23 cellular contexts compared by ENCODE assay signal in the genomic region with DNA sequence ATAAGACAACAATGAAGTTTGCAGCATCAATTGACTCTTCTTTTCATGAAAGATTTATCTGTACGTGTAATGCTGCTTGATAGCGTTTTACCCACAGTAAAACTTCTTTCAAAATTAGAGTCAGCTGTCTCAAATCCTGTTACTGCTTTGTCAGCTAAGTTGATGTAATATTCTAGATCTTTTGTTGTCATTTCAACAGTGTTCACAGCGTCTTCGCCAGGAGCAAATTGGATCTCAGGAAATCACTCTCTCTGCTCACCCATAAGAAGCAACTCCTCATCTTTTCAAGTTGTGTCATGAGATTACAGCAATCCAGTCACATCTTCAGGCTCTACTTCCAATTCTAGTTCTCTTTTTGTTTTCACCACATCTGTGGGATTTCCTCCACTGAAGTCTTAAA. TPM values are rescaled to one million over a fixed set of nuclear protein-coding genes. Genes with fewer than 3 reads are reported as not detected.
DNase-seq lines count a peak whose midpoint lies in the region; ATAC-seq and TF ChIP-seq lines count a peak whose summit lies in the region.
"Had no signal": no experiment of that assay in that cellular context is flagged by ENCODE, and none has a peak within 500 bp of the region (broad histone marks: within the 10 kb centered on the region; RNA-seq: fewer than 3 reads in every experiment).

No MANE protein-coding gene starts in this region.

- H3K27ac Mint-ChIP-seq in activated CD4-positive, alpha-beta T cell treated with anti-CD3 and anti-CD28 coated beads, Interleukin-2, amount 10 ng/mL, durations not matched to agents 7 days and 5 days: peak overlapping the region; percentile 37
- H3K27ac Mint-ChIP-seq in CD8-positive, alpha-beta memory T cell: peak overlapping the region; percentile 0 to 86 (median 60)
- peak overlapping the region in 9 of 10 donors; percentile 50 to 90 (median 68) for H3K27ac Mint-ChIP-seq in naive thymus-derived CD8-positive, alpha-beta T cell
- no peak overlapping the region for H3K27ac Mint-ChIP-seq in WTC11
- H3K27ac Mint-ChIP-seq: activated T-helper 1 cell treated with anti-CD3 and anti-CD28 coated beads, Interleukin-12 subunit alpha, Interleukin-12 subunit beta, Interleukin-2, Interleukin-4 antibody, amounts not matched to agents 30 ng/mL and 10 ng/mL and 1 ng/mL, durations not matched to agents 14 hours and 24 hours and 36 hours; mesothelial cell of epicardium; stimulated activated naive B cell treated with anti-CD40 and anti-IgM and Interleukin-4, amounts not matched to agents 10 μg/mL and 1 μg/mL and 100 μg/mL, for 72 hours had no signal

- peaks cover 70% of the 10 kb centered on the region for H3K4me1 Mint-ChIP-seq in activated CD4-positive, alpha-beta T cell treated with anti-CD3 and anti-CD28 coated beads, Interleukin-2, amount 10 ng/mL, durations not matched to agents 7 days and 5 days
- H3K4me1 Mint-ChIP-seq in CD8-positive, alpha-beta memory T cell: peaks cover 80 to 99% (median 98%) of the 10 kb centered on the region in 3 donors
- H3K4me1 Mint-ChIP-seq in naive thymus-derived CD8-positive, alpha-beta T cell: peaks cover 35 to 88% (median 82%) of the 10 kb centered on the region in 4 donors
- peaks cover 33% of the 10 kb centered on the region for H3K4me1 Mint-ChIP-seq in WTC11

- no peaks in the 10 kb centered on the region for H3K36me3 ChIP-seq in CD8-positive, alpha-beta memory T cell (ENCODE audit: insufficient read depth, low read length)
- peaks cover 6% of the 10 kb centered on the region for H3K36me3 ChIP-seq in adipocyte (ENCODE audit: control insufficient read depth, insufficient read depth, low read length, severe bottlenecking)
- H3K36me3 ChIP-seq: ascending aorta, colonic mucosa, right atrium auricular region, SJCRH30, transverse colon had no signal

- no peak overlapping the region for H3K4me3 ChIP-seq in CD8-positive, alpha-beta memory T cell (ENCODE audit: low read length)
- H3K4me3 ChIP-seq in adipocyte (ENCODE audit: low read length): peak overlapping the region; percentile 20
- H3K4me3 ChIP-seq: ascending aorta, colonic mucosa, right atrium auricular region, SJCRH30, transverse colon had no signal

- H3K27ac ChIP-seq in CD8-positive, alpha-beta memory T cell (ENCODE audit: low read depth, low read length): no peak overlapping the region
- H3K27ac ChIP-seq: ascending aorta, C4-2B, colonic mucosa, right atrium auricular region, SJCRH30, transverse colon had no signal

- CTCF ChIA-PET in activated CD4-positive, alpha-beta T cell treated with anti-CD3 and anti-CD28 coated beads, Interleukin-2, amount 10 ng/mL, durations not matched to agents 7 days and 5 days (lab: Charles Lee): interaction anchor here (2.4 kb wide), 1 partner anchor 10 kb away, joined by 12 read pairs; a partner anchor contains a TSS
- CTCF ChIA-PET in CD8-positive, alpha-beta memory T cell (lab: Charles Lee): interaction anchor here (3.7 to 3.9 kb wide), 2 partner anchors 10 to 39 kb away, joined by 13 to 24 read pairs; a partner anchor contains a TSS
- CTCF ChIA-PET in WTC11 (lab: Charles Lee): no interaction called here

- TF ChIP-seq CTCF in WTC11 (IDR thresholded peaks at IDR 0.05): no peak

- H3K27me3 ChIP-seq in CD8-positive, alpha-beta memory T cell (ENCODE audit: insufficient read depth, low read length, poor library complexity, severe bottlenecking): no peaks in the 10 kb centered on the region
- no peaks in the 10 kb centered on the region for H3K27me3 ChIP-seq in adipocyte (replicated peaks; ENCODE audit: control insufficient read depth, insufficient read depth, low read length)
- H3K27me3 ChIP-seq: ascending aorta, colonic mucosa, right atrium auricular region, SJCRH30, transverse colon had no signal

- no peak overlapping the region for H3K4me3 Mint-ChIP-seq in activated CD4-positive, alpha-beta T cell treated with anti-CD3 and anti-CD28 coated beads, Interleukin-2, amount 10 ng/mL, durations not matched to agents 7 days and 5 days
- peak overlapping the region in 5 of 7 donors; percentile 6 to 54 (median 20) for H3K4me3 Mint-ChIP-seq in CD8-positive, alpha-beta memory T cell
- peak overlapping the region in 8 of 10 donors; percentile 0 to 47 (median 20) for H3K4me3 Mint-ChIP-seq in naive thymus-derived CD8-positive, alpha-beta T cell
- no peak overlapping the region for H3K4me3 Mint-ChIP-seq in WTC11
- H3K4me3 Mint-ChIP-seq: activated T-helper 1 cell treated with anti-CD3 and anti-CD28 coated beads, Interleukin-12 subunit alpha, Interleukin-12 subunit beta, Interleukin-2, Interleukin-4 antibody, amounts not matched to agents 30 ng/mL and 10 ng/mL and 1 ng/mL, durations not matched to agents 14 hours and 24 hours and 36 hours; mesothelial cell of epicardium; stimulated activated naive B cell treated with anti-CD40 and anti-IgM and Interleukin-4, amounts not matched to agents 10 μg/mL and 1 μg/mL and 100 μg/mL, for 72 hours had no signal

- H3K27me3 Mint-ChIP-seq in activated CD4-positive, alpha-beta T cell treated with anti-CD3 and anti-CD28 coated beads, Interleukin-2, amount 10 ng/mL, durations not matched to agents 7 days and 5 days: no peaks in the 10 kb centered on the region
- H3K27me3 Mint-ChIP-seq in CD8-positive, alpha-beta memory T cell: no peaks in the 10 kb centered on the region
- no peaks in the 10 kb centered on the region for H3K27me3 Mint-ChIP-seq in naive thymus-derived CD8-positive, alpha-beta T cell
- no peaks in the 10 kb centered on the region for H3K27me3 Mint-ChIP-seq in WTC11 (ENCODE audit: low read depth)
- H3K27me3 Mint-ChIP-seq: stimulated activated naive B cell treated with anti-CD40 and anti-IgM and Interleukin-4, amounts not matched to agents 10 μg/mL and 1 μg/mL and 100 μg/mL, for 72 hours had no signal

- no peak overlapping the region for H3K9ac ChIP-seq in adipocyte (ENCODE audit: low read length)

- POLR2A ChIA-PET in activated CD4-positive, alpha-beta T cell treated with anti-CD3 and anti-CD28 coated beads, Interleukin-2, amount 10 ng/mL, durations not matched to agents 7 days and 5 days (lab: Charles Lee): no interaction called here
- POLR2A ChIA-PET in CD8-positive, alpha-beta memory T cell (lab: Charles Lee): no interaction called here
- POLR2A ChIA-PET in naive thymus-derived CD8-positive, alpha-beta T cell (lab: Charles Lee): interaction anchor here (4.0 kb wide), 1 partner anchor 9 kb away, joined by 29 read pairs; a partner anchor contains a TSS
- POLR2A ChIA-PET in WTC11 (lab: Charles Lee): no interaction called here

- peaks cover 5% of the 10 kb centered on the region for H3K9me3 Mint-ChIP-seq in activated CD4-positive, alpha-beta T cell treated with anti-CD3 and anti-CD28 coated beads, Interleukin-2, amount 10 ng/mL, durations not matched to agents 7 days and 5 days
- H3K9me3 Mint-ChIP-seq in CD8-positive, alpha-beta memory T cell: no peaks in the 10 kb centered on the region
- H3K9me3 Mint-ChIP-seq in naive thymus-derived CD8-positive, alpha-beta T cell: no peaks in the 10 kb centered on the region
- no peaks in the 10 kb centered on the region for H3K9me3 Mint-ChIP-seq in WTC11
- H3K9me3 Mint-ChIP-seq: activated T-helper 1 cell treated with anti-CD3 and anti-CD28 coated beads, Interleukin-12 subunit alpha, Interleukin-12 subunit beta, Interleukin-2, Interleukin-4 antibody, amounts not matched to agents 30 ng/mL and 10 ng/mL and 1 ng/mL, durations not matched to agents 14 hours and 24 hours and 36 hours; stimulated activated naive B cell treated with anti-CD40 and anti-IgM and Interleukin-4, amounts not matched to agents 10 μg/mL and 1 μg/mL and 100 μg/mL, for 72 hours had no signal

- ATAC-seq in naive thymus-derived CD8-positive, alpha-beta T cell: peak in 1 of 2 donors; percentile 15
- ATAC-seq in WTC11: no peak
- ATAC-seq: left colon; stimulated activated naive B cell treated with anti-CD40 and anti-IgM and Interleukin-4, amounts not matched to agents 10 μg/mL and 1 μg/mL and 100 μg/mL, for 72 hours had no signal

- no peak for DNase-seq in activated CD4-positive, alpha-beta T cell treated with anti-CD3 and anti-CD28 coated beads, Interleukin-2, amount 10 ng/mL, durations not matched to agents 7 days and 5 days
- DNase-seq in activated CD4-positive, alpha-beta T cell treated with anti-CD3 and anti-CD28 coated beads, Interleukin-2, amount 50 U/mL, for 4 hours: no peak
- no peak for DNase-seq in CD8-positive, alpha-beta memory T cell
- no peak for DNase-seq in adipocyte (ENCODE audit: low read depth)
- peak in 1 of 10 donors; percentile 21 for DNase-seq in naive thymus-derived CD8-positive, alpha-beta T cell
- no peak for DNase-seq in NCI-H446 (lab: John Stamatoyannopoulos, UW)
- DNase-seq in mucosa of gallbladder (ENCODE audit: low spot score): no peak
- DNase-seq in WTC11 (ENCODE audit: low spot score): no peak
- DNase-seq: activated CD4-positive, alpha-beta T cell treated with anti-CD3 and anti-CD28 coated beads for 48 hours; colonic mucosa; Karpas-422; left colon; NCI-H774; occipital lobe; OCI-M1; SJCRH30; stimulated activated naive B cell treated with anti-CD40 and anti-IgM and Interleukin-4, amounts not matched to agents 10 μg/mL and 1 μg/mL and 100 μg/mL, for 72 hours; transverse colon had no signal

- H3K9me3 ChIP-seq in CD8-positive, alpha-beta memory T cell (ENCODE audit: low read length): no peaks in the 10 kb centered on the region
- no peaks in the 10 kb centered on the region for H3K9me3 ChIP-seq in adipocyte (ENCODE audit: control insufficient read depth, low read length)
- H3K9me3 ChIP-seq: ascending aorta, colonic mucosa, right atrium auricular region, SJCRH30, transverse colon had no signal

- peaks cover 68% of the 10 kb centered on the region for H3K4me1 ChIP-seq in CD8-positive, alpha-beta memory T cell (ENCODE audit: insufficient read depth, low read length)
- peaks cover 55% of the 10 kb centered on the region for H3K4me1 ChIP-seq in adipocyte (ENCODE audit: control insufficient read depth, insufficient read depth, low read length)
- H3K4me1 ChIP-seq: colonic mucosa, SJCRH30 had no signal

- peaks cover 43% of the 10 kb centered on the region for H3K36me3 Mint-ChIP-seq in activated CD4-positive, alpha-beta T cell treated with anti-CD3 and anti-CD28 coated beads, Interleukin-2, amount 10 ng/mL, durations not matched to agents 7 days and 5 days (ENCODE audit: low read depth)
- H3K36me3 Mint-ChIP-seq in CD8-positive, alpha-beta memory T cell: peaks cover 0 to 14% (median 10%) of the 10 kb centered on the region in 3 donors
- H3K36me3 Mint-ChIP-seq in naive thymus-derived CD8-positive, alpha-beta T cell: peaks cover 0 to 11% (median 6%) of the 10 kb centered on the region in 3 donors
- peaks cover 6% of the 10 kb centered on the region for H3K36me3 Mint-ChIP-seq in WTC11

TF ChIP-seq in WTC11, 78 proteins besides CTCF, POLR2A, EP300 and RAD21 (continues in another document):
- TF ChIP-seq GTF2I (CRISPR knock-in tag; conservative IDR thresholded peaks at IDR 0.05) (no peak), JUN (CRISPR knock-in tag; IDR thresholded peaks at IDR 0.05) (no peak), CREM (CRISPR knock-in tag; IDR thresholded peaks at IDR 0.05) (no peak)

RNA-seq across cellular contexts. Expression of a gene that starts 9.5 kb away (rescaled TPM):
- total RNA-seq in activated CD4-positive, alpha-beta T cell treated with anti-CD3 and anti-CD28 coated beads, Interleukin-2, amount 10 ng/mL, durations not matched to agents 7 days and 5 days: 10 to 100 TPM; 56.6 to 72.1 TPM
- 10 to 100 TPM; 37.4 to 46.2 TPM for total RNA-seq in CD8-positive, alpha-beta memory T cell
- polyA plus RNA-seq in CD8-positive, alpha-beta memory T cell: 13.4 TPM
- 10 to 100 TPM; 73.7 to 78.6 TPM for total RNA-seq in naive thymus-derived CD8-positive, alpha-beta T cell
- polyA plus RNA-seq in naive thymus-derived CD8-positive, alpha-beta T cell: 1 to 10 TPM; 5.5 to 8.3 (median 7.9) TPM
- 42.6 TPM for total RNA-seq in mucosa of gallbladder
- 43.4 to 49.8 TPM (median 46.4 TPM) in 3 replicates for total RNA-seq in WTC11 (2021)

Comparison
In these comparisons a context has a peak if more than half of its experiments do, and no peak if none do; other contexts are left out.
1. H3K4me3 Mint-ChIP-seq: peak in CD8-positive, alpha-beta memory T cell (5 of 7) and naive thymus-derived CD8-positive, alpha-beta T cell (8 of 10); none in activated CD4-positive, alpha-beta T cell treated with anti-CD3 and anti-CD28 coated beads, Interleukin-2, amount 10 ng/mL, durations not matched to agents 7 days and 5 days (single experiment) and WTC11 (single experiment).